16 cellular contexts compared by ENCODE assay signal in the genomic region with DNA sequence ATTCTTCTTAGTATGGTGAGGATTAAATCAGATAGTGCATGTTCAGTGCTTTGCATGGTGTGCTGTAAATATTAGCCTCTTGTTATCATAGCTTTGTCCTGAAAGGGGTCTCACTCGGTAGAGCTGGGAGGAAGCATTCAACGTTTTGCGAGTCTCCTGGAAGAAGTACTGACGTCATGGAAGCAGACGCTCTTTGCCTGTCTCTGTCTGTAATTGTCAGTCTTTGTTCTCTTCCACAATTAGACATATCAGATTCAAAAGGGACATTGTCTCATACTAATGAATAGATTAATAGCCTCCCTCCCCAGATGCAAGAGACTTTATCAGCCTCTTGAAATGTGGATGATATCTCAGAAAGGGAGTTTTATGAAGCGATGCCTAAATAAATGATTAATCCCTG.
DNase-seq lines count a peak whose midpoint lies in the region; ATAC-seq and TF ChIP-seq lines count a peak whose summit lies in the region.
"Had no signal": no experiment of that assay in that cellular context is flagged by ENCODE, and none has a peak within 500 bp of the region (broad histone marks: within the 10 kb centered on the region; RNA-seq: fewer than 3 reads in every experiment).

No MANE protein-coding gene starts in this region.

- WGBS in mammary epithelial cell (ENCODE audit: low coverage, missing lambda C conversion rate) = 81% methylated on average over 6 of the region's 6 CpGs
- WGBS in heart right ventricle, 2 donors = 65 to 68% methylated on average over 6 of the region's 6 CpGs

- H3K4me3 ChIP-seq in mammary epithelial cell (replicated peaks in 1 of 3; ENCODE audit: insufficient read depth in 1 of 3, low read depth in 2 of 3, low read length in 3 of 3) = no peak overlapping the region
- no peak overlapping the region for H3K4me3 ChIP-seq in heart right ventricle
- H3K4me3 ChIP-seq: BLaER1, GM23248, HAP-1 had no signal

- H3K9me3 ChIP-seq in mammary epithelial cell (replicated peaks; ENCODE audit: insufficient read depth, low read length) (no peaks in the 10 kb centered on the region), heart right ventricle (peaks cover 0 to 19% (median 6%) of the 10 kb centered on the region in 11 donors)
- H3K9me3 ChIP-seq: Caco-2, HAP-1 had no signal

- CTCF ChIA-PET in mammary epithelial cell (lab: Charles Lee; ENCODE audit: low non-redundant PET) = no interaction called here
- CTCF ChIA-PET in MCF 10A (lab: Yijun Ruan, JAX) = interaction anchor here (0.8 to 1.2 kb wide), 4 partner anchors 18 to 533 kb away, joined by 3 to 5 read pairs (median 4); no protein-coding TSS in a partner anchor

- no peaks in the 10 kb centered on the region for H3K79me2 ChIP-seq in mammary epithelial cell (ENCODE audit: insufficient read depth, low read length)

- H3K4me2 ChIP-seq in mammary epithelial cell (ENCODE audit: insufficient read depth, low read depth, low read length) = peak overlapping the region; percentile 20

- no peaks in the 10 kb centered on the region for H3K9me3 Mint-ChIP-seq in MCF 10A (ENCODE audit: unreplicated experiment)
- peaks cover 6% of the 10 kb centered on the region for H3K9me3 Mint-ChIP-seq in glutamatergic neuron (ENCODE audit: unreplicated experiment)
- H3K9me3 Mint-ChIP-seq in nephron = peaks cover 17% of the 10 kb centered on the region
- H3K9me3 Mint-ChIP-seq in type B pancreatic cell = peaks cover 5% of the 10 kb centered on the region
- H3K9me3 Mint-ChIP-seq: CD4-positive, alpha-beta T cell had no signal

- H3K27me3 Mint-ChIP-seq in MCF 10A (ENCODE audit: insufficient read depth, unreplicated experiment) (no peaks in the 10 kb centered on the region), glutamatergic neuron (ENCODE audit: unreplicated experiment) (peaks cover 2% of the 10 kb centered on the region), nephron (ENCODE audit: low read depth) (no peaks in the 10 kb centered on the region), type B pancreatic cell (peaks cover 4% of the 10 kb centered on the region)

- H3K4me1 Mint-ChIP-seq in MCF 10A (ENCODE audit: insufficient read depth, unreplicated experiment) = peaks cover 9% of the 10 kb centered on the region
- H3K4me1 Mint-ChIP-seq in glutamatergic neuron (ENCODE audit: low read depth, unreplicated experiment) = peaks cover 29% of the 10 kb centered on the region
- peaks cover 28% of the 10 kb centered on the region for H3K4me1 Mint-ChIP-seq in nephron
- H3K4me1 Mint-ChIP-seq in type B pancreatic cell (ENCODE audit: unreplicated experiment) = peaks cover 21% of the 10 kb centered on the region

- no peaks in the 10 kb centered on the region for H4K20me1 ChIP-seq in mammary epithelial cell (ENCODE audit: insufficient read depth, low read length)
- H4K20me1 ChIP-seq: BLaER1 had no signal

- H3K27ac Mint-ChIP-seq in MCF 10A (ENCODE audit: low read depth, unreplicated experiment) = no peak overlapping the region
- peak overlapping the region; percentile 90 for H3K27ac Mint-ChIP-seq in glutamatergic neuron (ENCODE audit: unreplicated experiment)
- H3K27ac Mint-ChIP-seq in nephron = peak overlapping the region in 2 of 3 experiments; percentile 20 to 38
- H3K27ac Mint-ChIP-seq in type B pancreatic cell = no peak overlapping the region
- H3K27ac Mint-ChIP-seq: CD4-positive, alpha-beta T cell had no signal

- dilution Hi-C loops in mammary epithelial cell (cut with HindIII; ENCODE audit: low sequenced_read_pairs) = no loop called here

- POLR2A ChIA-PET in MCF 10A (lab: Yijun Ruan, JAX) = interaction anchor here (0.8 kb wide), 1 partner anchor 19 kb away, joined by 3 read pairs; no protein-coding TSS in a partner anchor

- H3K4me3 Mint-ChIP-seq in MCF 10A (ENCODE audit: unreplicated experiment) = no peak overlapping the region
- peak overlapping the region; percentile 44 for H3K4me3 Mint-ChIP-seq in glutamatergic neuron (ENCODE audit: unreplicated experiment)
- no peak overlapping the region for H3K4me3 Mint-ChIP-seq in nephron
- H3K4me3 Mint-ChIP-seq in type B pancreatic cell = no peak overlapping the region
- H3K4me3 Mint-ChIP-seq: CD4-positive, alpha-beta T cell had no signal

- intact Hi-C loops in mammary epithelial cell (cut with micrococcal nuclease) = no loop called here
- intact Hi-C loops in MCF 10A (cut with micrococcal nuclease) = no loop called here
- intact Hi-C loops in heart right ventricle (cut with DNase I) = no loop called here

- H3K4me1 ChIP-seq in mammary epithelial cell (ENCODE audit: insufficient read depth, low read length) (peaks cover 20% of the 10 kb centered on the region), heart right ventricle (no peaks in the 10 kb centered on the region)

- TF ChIP-seq CTCF in mammary epithelial cell (conservative IDR thresholded peaks at IDR 0.05 in 1 of 2, IDR thresholded peaks at IDR 0.05 in 1 of 2; ENCODE audit: extremely low read depth in 1 of 2, insufficient read depth in 1 of 2, low read depth in 1 of 2, low read length in 2 of 2) (no peak), MCF 10A (IDR thresholded peaks at IDR 0.05; ENCODE audit: unreplicated experiment) (no peak), glutamatergic neuron (IDR thresholded peaks at IDR 0.05; ENCODE audit: partially characterized antibody, unreplicated experiment) (no peak), nephron (IDR thresholded peaks at IDR 0.05; ENCODE audit: unreplicated experiment in 3 of 3) (no peak), heart right ventricle (IDR thresholded peaks at IDR 0.05) (no peak), type B pancreatic cell (conservative IDR thresholded peaks at IDR 0.05) (no peak)

- in situ Hi-C loops in mammary epithelial cell (cut with MboI; ENCODE audit: low sequenced_read_pairs in 2 of 2) = no loop called here
- in situ Hi-C loops in SK-MEL-5 (cut with HindIII; ENCODE audit: low pct_unique_long_range_greater_than_20kb, low sequenced_read_pairs) = no loop called here

- H3K27me3 ChIP-seq in mammary epithelial cell (ENCODE audit: insufficient read depth, low read length) (no peaks in the 10 kb centered on the region), heart right ventricle (peaks cover 0 to 21% (median 3%) of the 10 kb centered on the region in 7 donors)
- H3K27me3 ChIP-seq: BLaER1 had no signal

- H2AFZ ChIP-seq in mammary epithelial cell (ENCODE audit: low read depth, low read length) = no peak overlapping the region
- H2AFZ ChIP-seq: GM23248 had no signal

- BruUV-seq in mammary epithelial cell (replicated peaks; lab: Mats Ljungman, UMichigan) (no TSS peak), MCF 10A (replicated peaks; lab: Mats Ljungman, UMichigan) (no TSS peak)

- ATAC-seq in heart right ventricle = no peak

- H3K27ac ChIP-seq in mammary epithelial cell (ENCODE audit: insufficient read depth, low read depth, low read length) = no peak overlapping the region
- H3K27ac ChIP-seq in heart right ventricle = no peak overlapping the region
- H3K27ac ChIP-seq: BLaER1, GM23248, HL-60 had no signal

- no peaks in the 10 kb centered on the region for H3K36me3 Mint-ChIP-seq in MCF 10A (ENCODE audit: insufficient read depth, unreplicated experiment)
- H3K36me3 Mint-ChIP-seq in glutamatergic neuron (ENCODE audit: unreplicated experiment) = peaks cover 5% of the 10 kb centered on the region
- H3K36me3 Mint-ChIP-seq in nephron (ENCODE audit: low read depth) = no peaks in the 10 kb centered on the region
- H3K36me3 Mint-ChIP-seq in type B pancreatic cell = no peaks in the 10 kb centered on the region

- no peaks in the 10 kb centered on the region for H3K36me3 ChIP-seq in mammary epithelial cell (ENCODE audit: insufficient read depth, low read length)
- H3K36me3 ChIP-seq in heart right ventricle = no peaks in the 10 kb centered on the region
- H3K36me3 ChIP-seq: BLaER1, HAP-1 had no signal

- H3K9ac ChIP-seq in mammary epithelial cell (ENCODE audit: insufficient read depth, low read length) = no peak overlapping the region
- H3K9ac ChIP-seq: BLaER1, GM23248 had no signal

- DNase-seq in mammary epithelial cell = no peak
- DNase-seq in MCF 10A (ENCODE audit: unreplicated experiment) = no peak
- peak; percentile 25 for DNase-seq in SK-MEL-5 (ENCODE audit: low read depth, low spot score)
- DNase-seq in glutamatergic neuron = no peak
- no peak for DNase-seq in heart right ventricle
- no peak for DNase-seq in inferior parietal cortex (ENCODE audit: extremely low spot score)
- DNase-seq in type B pancreatic cell (ENCODE audit: extremely low spot score, unreplicated experiment) = no peak
- DNase-seq: 8988T; Caco-2; CD4-positive, alpha-beta T cell; GM23248; IMR-90 had no signal

Comparison
In these comparisons a context has a peak if more than half of its experiments do, and no peak if none do; other contexts are left out.
1. H3K27ac Mint-ChIP-seq: peak in glutamatergic neuron (single experiment) and nephron (2 of 3); none in MCF 10A (single experiment) and type B pancreatic cell (single experiment).